Comparison of ENCODE assay signal across 8 cellular contexts in genomic region chr10:44974628-44975431, GRCh38. TPM values are rescaled to one million over a fixed set of nuclear protein-coding genes. Genes with fewer than 3 reads are reported as not detected.
A peak's percentile ranks its signal among the peaks of the same experiment; 100 is the strongest.
DNase-seq lines count a peak whose midpoint lies in the region; ATAC-seq, FAIRE-seq and TF ChIP-seq lines count a peak whose summit lies in the region.

No MANE protein-coding gene starts in this region.

- no peaks in the 10 kb centered on the region for H3K36me3 ChIP-seq in GM23338 (ENCODE audit: insufficient read depth)
- no peaks in the 10 kb centered on the region for H3K36me3 ChIP-seq in keratinocyte (ENCODE audit: control insufficient read depth in 2 of 2, extremely low read depth in 1 of 2, insufficient read depth in 2 of 2, low read length in 2 of 2)

- peak; percentile 67 for ATAC-seq in GM23338
- peak; percentile 66 for ATAC-seq in WTC11

- peak; percentile 85 for TF ChIP-seq CTCF in GM12872 (IDR thresholded peaks at IDR 0.05; ENCODE audit: insufficient read depth, low read depth, low read length)
- TF ChIP-seq CTCF in GM23338 (conservative IDR thresholded peaks at IDR 0.05; ENCODE audit: low read depth in 2 of 2) = peak; percentile 75 to 81
- peak; percentile 87 for TF ChIP-seq CTCF in WTC11 (IDR thresholded peaks at IDR 0.05)
- peak in 2 of 3 experiments; percentile 79 to 82 for TF ChIP-seq CTCF in keratinocyte (optimal IDR thresholded peaks at IDR 0.05 in 1 of 3, IDR thresholded peaks at IDR 0.05 in 1 of 3, conservative IDR thresholded peaks at IDR 0.05 in 1 of 3; ENCODE audit: extremely low read depth in 1 of 3, insufficient read depth in 2 of 3, low read length in 3 of 3)

- no peak for FAIRE-seq in keratinocyte (lab: Jason Lieb, UNC)

- peaks cover 50% of the 10 kb centered on the region for H3K4me1 Mint-ChIP-seq in GM23338
- H3K4me1 Mint-ChIP-seq in WTC11 = peaks cover 57% of the 10 kb centered on the region

- H3K9ac ChIP-seq in keratinocyte (ENCODE audit: control insufficient read depth, extremely low read depth, insufficient read depth, low read length) = peak overlapping the region; percentile 38

- H3K4me1 ChIP-seq in GM23338 (ENCODE audit: insufficient read depth) (peaks cover 44% of the 10 kb centered on the region), keratinocyte (ENCODE audit: control insufficient read depth, extremely low read depth, insufficient read depth, low read length) (peaks cover 31% of the 10 kb centered on the region)

- POLR2A ChIA-PET in WTC11 (lab: Charles Lee) = no interaction called here

- H3K4me3 Mint-ChIP-seq in GM23338 = peak overlapping the region; percentile 65; the same call in 2 of the 3 replicates
- peak overlapping the region; percentile 61 for H3K4me3 Mint-ChIP-seq in WTC11

- no peaks in the 10 kb centered on the region for H3K9me3 Mint-ChIP-seq in GM23338
- no peaks in the 10 kb centered on the region for H3K9me3 Mint-ChIP-seq in WTC11

- H3K9me1 ChIP-seq in keratinocyte (ENCODE audit: control insufficient read depth, extremely low read depth, insufficient read depth, low read length) = no peaks in the 10 kb centered on the region

- H4K20me1 ChIP-seq in GM23338 (replicated peaks; ENCODE audit: insufficient read depth) (no peaks in the 10 kb centered on the region), keratinocyte (ENCODE audit: control insufficient read depth, extremely low read depth, insufficient read depth, low read length) (no peaks in the 10 kb centered on the region)

- peak; percentile 75 for DNase-seq in GM23338 (ENCODE audit: low spot score)
- DNase-seq in LHCN-M2 (ENCODE audit: low read depth) = peak; percentile 63
- DNase-seq in WTC11 (ENCODE audit: low spot score) = peak; percentile 57
- peak; percentile 57 for DNase-seq in central memory CD4-positive, alpha-beta T cell
- DNase-seq in keratinocyte (ENCODE audit: low read depth, low spot score) = no peak
- peak; percentile 74 for DNase-seq in stimulated activated CD4-positive, alpha-beta T cell treated with anti-CD3 and anti-CD28 coated beads, Interleukin-15, amount 100 ng/mL, for 24 hours
- DNase-seq in NCI-H187 treated with DMSO at 0.1 percent for 48 hours (lab: John Stamatoyannopoulos, UW) = no peak

- dilution Hi-C loops in keratinocyte (cut with MboI; ENCODE audit: extremely low pct_ligation_motif_present, low sequenced_read_pairs) = no loop called here

- CTCF ChIA-PET in WTC11 (lab: Charles Lee) = interaction anchor here (1.2 to 2.6 kb wide), 9 partner anchors 9 to 96 kb away, joined by 5 to 38 read pairs (median 11); no protein-coding TSS in a partner anchor

- H3K27ac Mint-ChIP-seq in GM23338 (no peak overlapping the region), WTC11 (no peak overlapping the region)

- H3K27me3 ChIP-seq in GM23338 (ENCODE audit: insufficient read depth) = no peaks in the 10 kb centered on the region
- H3K27me3 ChIP-seq in keratinocyte (ENCODE audit: control insufficient read depth, extremely low read depth, insufficient read depth, low read length) = no peaks in the 10 kb centered on the region

- H3K27ac ChIP-seq in GM23338 (ENCODE audit: low read depth) = no peak overlapping the region
- H3K27ac ChIP-seq in keratinocyte (ENCODE audit: control insufficient read depth, insufficient read depth, low read length) = peak overlapping the region; percentile 13

- H3K9me3 ChIP-seq in keratinocyte (ENCODE audit: control insufficient read depth, low read depth, low read length) = no peaks in the 10 kb centered on the region

- peaks cover 19% of the 10 kb centered on the region for H3K36me3 Mint-ChIP-seq in GM23338 (ENCODE audit: low read depth)
- H3K36me3 Mint-ChIP-seq in WTC11 = peaks cover 20% of the 10 kb centered on the region

- no peaks in the 10 kb centered on the region for H3K79me2 ChIP-seq in GM23338 (replicated peaks; ENCODE audit: insufficient read depth)
- H3K79me2 ChIP-seq in keratinocyte (ENCODE audit: control insufficient read depth, insufficient read depth, low read length) = no peaks in the 10 kb centered on the region

- H3K9me2 ChIP-seq in GM23338 (ENCODE audit: insufficient read depth) = no peaks in the 10 kb centered on the region

- H2AFZ ChIP-seq in GM23338 (peak overlapping the region; percentile 95), keratinocyte (ENCODE audit: control insufficient read depth, low read length) (peak overlapping the region; percentile 84)

- H3K27me3 Mint-ChIP-seq in GM23338 (ENCODE audit: insufficient read depth, low read depth, poor library complexity) (peaks cover 17% of the 10 kb centered on the region), WTC11 (ENCODE audit: low read depth) (peaks cover 12% of the 10 kb centered on the region)

- H3K4me2 ChIP-seq in GM23338 (peak overlapping the region; percentile 93), keratinocyte (ENCODE audit: control insufficient read depth, extremely low read depth, insufficient read depth, low read depth, low read length) (peak overlapping the region; percentile 89)

- H3K4me3 ChIP-seq in GM23338 (peak overlapping the region; percentile 70), keratinocyte (ENCODE audit: control insufficient read depth in 2 of 3, extremely low read depth in 1 of 3, insufficient read depth in 2 of 3, low read depth in 1 of 3, low read length in 3 of 3) (peak overlapping the region; percentile 8 to 58 (median 28))

- no peaks in the 10 kb centered on the region for H3F3A ChIP-seq in GM23338 (replicated peaks; ENCODE audit: low read depth)

TF ChIP-seq in WTC11, 78 proteins besides CTCF, POLR2A, EP300 and RAD21 (continues in another document):
- TF ChIP-seq ZNF423 (CRISPR knock-in tag; IDR thresholded peaks at IDR 0.05) = peak; percentile 57
- 0 out of 2 replicates have a peak, but pooled peaks have one; percentile 16 for TF ChIP-seq MAX (CRISPR knock-in tag; IDR thresholded peaks at IDR 0.05)
- peak; percentile 48; the same call in 1 of the 2 replicates for TF ChIP-seq HMGXB4 (CRISPR knock-in tag; IDR thresholded peaks at IDR 0.05)

RNA-seq across cellular contexts. Expression of gene DEPP1, which starts 3.8 kb away (rescaled TPM):
- 0.12 and 1.3 TPM in 2 replicates for total RNA-seq in GM23338 (2014; rRNA removed; shearing (Covaris generic))
- polyA plus RNA-seq in GM23338 (2016; fragmentation: Nextera tagmentation; extraction: Ambion mirVana) (0.37 TPM in 2 replicates), keratinocyte (0.90 to 1.2 TPM (median 0.95 TPM) in 3 replicates)
- total RNA-seq in LHCN-M2 (2014; rRNA removed) (4.6 and 10.0 TPM in 2 replicates), WTC11 (2021) (1.6 to 2.1 TPM (median 1.6 TPM) in 3 replicates)
- 11.8 TPM for polyA plus RNA-seq in LHCN-M2 (2012)
- 1.4 TPM for polyA plus RNA-seq in keratinocyte (2011; ENCODE audit: low read depth)
- 0.36 and 0.75 TPM in 2 replicates for polyA plus RNA-seq in keratinocyte (2011; cell fraction: cytosol; rRNA removed)
- polyA plus RNA-seq in keratinocyte (2011; cell fraction: nucleus; rRNA removed) = 4.1 and 6.0 TPM in 2 replicates
- 0.61 and 3.1 TPM in 2 replicates for polyA plus RNA-seq in keratinocyte (2012; ENCODE audit: low replicate concordance)
- polyA minus RNA-seq in keratinocyte = 0.69 to 3.5 TPM (median 0.83 TPM) in 3 replicates
- not detected for polyA minus RNA-seq in keratinocyte (2011; cell fraction: cytosol; rRNA and poly(A)+ RNA removed)
- 3.0 and 3.3 TPM in 2 replicates for polyA minus RNA-seq in keratinocyte (2011; cell fraction: nucleus; rRNA and poly(A)+ RNA removed)

RNA-seq across cellular contexts. Expression of gene RASSF4, which starts 15.2 kb away (rescaled TPM):
- total RNA-seq in GM23338 (2014; rRNA removed; shearing (Covaris generic)) = 10.3 and 12.4 TPM in 2 replicates
- polyA plus RNA-seq in GM23338 (2016; fragmentation: Nextera tagmentation; extraction: Ambion mirVana) (13.6 and 17.8 TPM in 2 replicates), keratinocyte (0.20 to 0.54 TPM (median 0.23 TPM) in 3 replicates)
- total RNA-seq in LHCN-M2 (2014; rRNA removed) (16.9 and 29.5 TPM in 2 replicates), WTC11 (2021) (15.7 to 16.7 TPM (median 16.2 TPM) in 3 replicates)
- polyA plus RNA-seq in LHCN-M2 (2012) = 14.2 TPM
- 0.11 TPM for polyA plus RNA-seq in keratinocyte (2011; ENCODE audit: low read depth)
- polyA plus RNA-seq in keratinocyte (2011; cell fraction: cytosol; rRNA removed) = 0.06 and 0.09 TPM in 2 replicates
- polyA plus RNA-seq in keratinocyte (2011; cell fraction: nucleus; rRNA removed) = 0.34 and 0.64 TPM in 2 replicates
- 0.14 TPM in 1 of 2 replicates, not detected in the other for polyA plus RNA-seq in keratinocyte (2012; ENCODE audit: low replicate concordance)
- 0.13 to 0.52 TPM (median 0.22 TPM) in 3 replicates for polyA minus RNA-seq in keratinocyte
- not detected for polyA minus RNA-seq in keratinocyte (2011; cell fraction: cytosol; rRNA and poly(A)+ RNA removed)
- 0.54 TPM in 1 of 2 replicates, not detected in the other for polyA minus RNA-seq in keratinocyte (2011; cell fraction: nucleus; rRNA and poly(A)+ RNA removed)

RNA-seq across cellular contexts. Expression of gene ZNF22, which starts 25.9 kb away (rescaled TPM):
- total RNA-seq in GM23338 (2014; rRNA removed; shearing (Covaris generic)) = 38.7 and 40.5 TPM in 2 replicates
- polyA plus RNA-seq in GM23338 (2016; fragmentation: Nextera tagmentation; extraction: Ambion mirVana) (72.8 and 81.8 TPM in 2 replicates), keratinocyte (4.0 to 9.4 TPM (median 6.8 TPM) in 3 replicates)
- total RNA-seq in LHCN-M2 (2014; rRNA removed) (21.8 and 23.5 TPM in 2 replicates), WTC11 (2021) (31.0 to 36.8 TPM (median 35.9 TPM) in 3 replicates)
- 9.4 TPM for polyA plus RNA-seq in LHCN-M2 (2012)
- 2.3 TPM for polyA plus RNA-seq in keratinocyte (2011; ENCODE audit: low read depth)
- polyA plus RNA-seq in keratinocyte (2011; cell fraction: cytosol; rRNA removed) = 3.5 and 6.2 TPM in 2 replicates
- polyA plus RNA-seq in keratinocyte (2011; cell fraction: nucleus; rRNA removed) = 3.4 and 4.3 TPM in 2 replicates
- 2.6 and 9.3 TPM in 2 replicates for polyA plus RNA-seq in keratinocyte (2012; ENCODE audit: low replicate concordance)
- polyA minus RNA-seq in keratinocyte = 0.23 to 2.7 TPM (median 1.4 TPM) in 3 replicates
- polyA minus RNA-seq in keratinocyte (2011; cell fraction: cytosol; rRNA and poly(A)+ RNA removed) = 1.9 TPM
- 1.2 and 2.1 TPM in 2 replicates for polyA minus RNA-seq in keratinocyte (2011; cell fraction: nucleus; rRNA and poly(A)+ RNA removed)

Comparison
In these comparisons a context has a peak if more than half of its experiments do, and no peak if none do; other contexts are left out.
1. DNase-seq: peak in GM23338 (single experiment), LHCN-M2 (single experiment), WTC11 (single experiment), central memory CD4-positive, alpha-beta T cell (single experiment) and stimulated activated CD4-positive, alpha-beta T cell treated with anti-CD3 and anti-CD28 coated beads, Interleukin-15, amount 100 ng/mL, for 24 hours (single experiment); none in keratinocyte (single experiment) and NCI-H187 treated with DMSO at 0.1 percent for 48 hours (single experiment).
2. Peak in every context shown above with its lines, with median percentiles within 50 percentile points of each other: CTCF ChIP-seq.